Comparison of ENCODE assay signal across 8 cellular contexts in genomic region chr1:159011701-159012100, GRCh38. TPM values are rescaled to one million over a fixed set of nuclear protein-coding genes. Genes with fewer than 3 reads are reported as not detected.
DNase-seq lines count a peak whose midpoint lies in the region; ATAC-seq and TF ChIP-seq lines count a peak whose summit lies in the region.

No MANE protein-coding gene starts in this region.

- H3K27ac ChIP-seq in stomach = peak overlapping the region in 4 of 5 donors; percentile 58 to 91 (median 84)

- no peaks in the 10 kb centered on the region for H3K27me3 ChIP-seq in stomach

- peaks cover 2 to 16% (median 13%) of the 10 kb centered on the region in 4 donors for H3K36me3 ChIP-seq in stomach

- peaks cover 42% of the 10 kb centered on the region for H3K4me1 Mint-ChIP-seq in activated CD4-positive, alpha-beta T cell treated with anti-CD3 and anti-CD28 coated beads for 36 hours
- H3K4me1 Mint-ChIP-seq in activated B cell treated with CpG ODN at 0.5 μM for 24 hours = peaks cover 73% of the 10 kb centered on the region

- no peaks in the 10 kb centered on the region for H3K27me3 Mint-ChIP-seq in activated CD4-positive, alpha-beta T cell treated with anti-CD3 and anti-CD28 coated beads for 36 hours
- no peaks in the 10 kb centered on the region for H3K27me3 Mint-ChIP-seq in activated B cell treated with CpG ODN at 0.5 μM for 24 hours

- H3K4me1 ChIP-seq in stomach = peaks cover 9 to 65% (median 24%) of the 10 kb centered on the region in 4 donors

- TF ChIP-seq POLR2A in stomach (IDR thresholded peaks at IDR 0.05) = no peak

- peaks cover 85% of the 10 kb centered on the region for H3K36me3 Mint-ChIP-seq in activated CD4-positive, alpha-beta T cell treated with anti-CD3 and anti-CD28 coated beads for 36 hours (ENCODE audit: low read depth)
- peaks cover 50% of the 10 kb centered on the region for H3K36me3 Mint-ChIP-seq in activated B cell treated with CpG ODN at 0.5 μM for 24 hours (ENCODE audit: low read depth)

- peak overlapping the region; percentile 72 for H3K4me3 ChIP-seq in fibroblast of pulmonary artery (replicated peaks; ENCODE audit: low read depth, low read length)
- peak overlapping the region in 3 of 4 donors; percentile 40 to 53 (median 53) for H3K4me3 ChIP-seq in stomach

- POLR2A ChIA-PET in activated CD4-positive, alpha-beta T cell treated with anti-CD3 and anti-CD28 coated beads for 36 hours (lab: Charles Lee) = interaction anchor here (1.4 kb wide), 1 partner anchor 65 kb away, joined by 15 read pairs; the partner anchor contains the start of gene AIM2
- POLR2A ChIA-PET in activated B cell treated with CpG ODN at 0.5 μM for 24 hours (lab: Charles Lee) = interaction anchor here (1.4 to 4.4 kb wide), 3 partner anchors 10 to 65 kb away, joined by 3 to 75 read pairs (median 63); partner anchors contain the start of gene AIM2

- TF ChIP-seq CTCF in activated B cell treated with CpG ODN at 0.5 μM for 24 hours (IDR thresholded peaks at IDR 0.05) (no peak), fibroblast of pulmonary artery (IDR thresholded peaks at IDR 0.05; ENCODE audit: low read length, missing control alignments) (no peak), stomach (IDR thresholded peaks at IDR 0.05) (no peak), GM20000 (IDR thresholded peaks at IDR 0.05; ENCODE audit: extremely low read depth, missing control alignments) (no peak)

- H3K9me3 ChIP-seq in stomach = no peaks in the 10 kb centered on the region

- no peak for ATAC-seq in activated CD4-positive, alpha-beta T cell treated with anti-CD3 and anti-CD28 coated beads for 36 hours
- ATAC-seq in activated B cell treated with CpG ODN at 0.5 μM for 24 hours (ENCODE audit: low read depth) = no peak
- ATAC-seq in GM19023 (IDR thresholded peaks at IDR 0.05; ENCODE audit: unreplicated experiment) = no peak

- no peak for DNase-seq in activated CD4-positive, alpha-beta T cell treated with anti-CD3 and anti-CD28 coated beads for 36 hours
- DNase-seq in activated CD4-positive, alpha-beta T cell treated with anti-CD3 and anti-CD28 coated beads for 1 hour = no peak
- DNase-seq in activated B cell treated with CpG ODN at 0.5 μM for 24 hours (no peak), fibroblast of pulmonary artery (ENCODE audit: low read depth) (no peak), stomach (no peak), NOMO-1 (lab: John Stamatoyannopoulos, UW; ENCODE audit: unreplicated experiment in 2 of 2) (no peak), GM20000 (ENCODE audit: low spot score) (no peak)

- CTCF ChIA-PET in activated CD4-positive, alpha-beta T cell treated with anti-CD3 and anti-CD28 coated beads for 36 hours (lab: Charles Lee) = interaction anchor here (3.4 kb wide), 1 partner anchor 60 kb away, joined by 17 read pairs; no protein-coding TSS in a partner anchor
- CTCF ChIA-PET in activated B cell treated with CpG ODN at 0.5 μM for 24 hours (lab: Charles Lee) = no interaction called here

- H3K27ac Mint-ChIP-seq in activated CD4-positive, alpha-beta T cell treated with anti-CD3 and anti-CD28 coated beads for 36 hours = peak overlapping the region; percentile 100
- peak overlapping the region; percentile 92 for H3K27ac Mint-ChIP-seq in activated B cell treated with CpG ODN at 0.5 μM for 24 hours

- H3K4me3 Mint-ChIP-seq in activated CD4-positive, alpha-beta T cell treated with anti-CD3 and anti-CD28 coated beads for 36 hours = peak overlapping the region; percentile 82
- peak overlapping the region; percentile 88 for H3K4me3 Mint-ChIP-seq in activated B cell treated with CpG ODN at 0.5 μM for 24 hours

- intact Hi-C loops in activated CD4-positive, alpha-beta T cell treated with anti-CD3 and anti-CD28 coated beads for 36 hours (cut with DNase I, micrococcal nuclease) = loop anchor here (5.0 kb wide), 4 partner anchors 911 to 1874 kb away; partner anchors contain the start of genes ETV3 (in 2 of the 2) and DCAF8 (in 1 of the 2)
- intact Hi-C loops in activated B cell treated with CpG ODN at 0.5 μM for 24 hours (cut with micrococcal nuclease) = loop anchor here (10.0 kb wide), 3 partner anchors 1197 to 1613 kb away; no protein-coding TSS in a partner anchor
- intact Hi-C loops in stomach (cut with DNase I; ENCODE audit: low total_unique reads) = no loop called here

- no peak for TF ChIP-seq EP300 in stomach (IDR thresholded peaks at IDR 0.05)

- no peaks in the 10 kb centered on the region for H3K9me3 Mint-ChIP-seq in activated CD4-positive, alpha-beta T cell treated with anti-CD3 and anti-CD28 coated beads for 36 hours (ENCODE audit: low read depth)
- no peaks in the 10 kb centered on the region for H3K9me3 Mint-ChIP-seq in activated B cell treated with CpG ODN at 0.5 μM for 24 hours

RNA-seq across cellular contexts. Expression of gene IFI16, which starts 2.0 kb away (rescaled TPM):
- 100 to 1,000 TPM; 263 to 308 TPM for total RNA-seq in activated CD4-positive, alpha-beta T cell treated with anti-CD3 and anti-CD28 coated beads for 36 hours
- total RNA-seq in activated B cell treated with CpG ODN at 0.5 μM for 24 hours (145 and 160 TPM in 2 replicates), stomach (10 to 100 TPM; 24.3 to 65.6 (median 38.5) TPM)
- 100 to 1,000 TPM in 1 of 3 donors, 10 to 100 TPM in 2; 40.0 to 113 (median 60.2) TPM for polyA plus RNA-seq in stomach
